In genomic region chr12:10613334-10614055, GRCh38 we compare ENCODE assay signal across 8 cellular contexts. TPM values are rescaled to one million over a fixed set of nuclear protein-coding genes. Genes with fewer than 3 reads are reported as not detected.
DNase-seq lines count a peak whose midpoint lies in the region; ATAC-seq and TF ChIP-seq lines count a peak whose summit lies in the region.

MAGOHB (minus strand) TSS chr12:10613609; CDS start chr12:10613532, 77 bp downstream.

- H3K27me3 ChIP-seq in A673 (replicated peaks; ENCODE audit: insufficient read depth, low read depth, low read length, poor library complexity) = no peaks in the 10 kb centered on the region
- no peaks in the 10 kb centered on the region for H3K27me3 ChIP-seq in breast epithelium
- H3K27me3 ChIP-seq in skeletal muscle tissue (ENCODE audit: control insufficient read depth in 3 of 3, insufficient read depth in 3 of 3, low read length in 3 of 3) = no peaks in the 10 kb centered on the region

- peak; percentile 98 for DNase-seq in A673 (ENCODE audit: low spot score)
- DNase-seq in NCI-H2196 treated with DMSO at 0.1 percent for 48 hours (lab: John Stamatoyannopoulos, UW; ENCODE audit: unreplicated experiment) = peak; percentile 48
- peak; percentile 92 to 97 for DNase-seq in breast epithelium (ENCODE audit: low spot score in 2 of 2)

- peak within 1 kb of the TSS; percentile 92 to 97 (median 94) for H3K9ac ChIP-seq in skeletal muscle tissue (ENCODE audit: low read depth in 1 of 3, low read length in 3 of 3)

- POLR2A ChIA-PET in A673 (lab: Charles Lee; ENCODE audit: low non-redundant PET) = no interaction called here

- BruUV-seq in A673 (replicated peaks; lab: Mats Ljungman, UMichigan) = TSS peak; percentile 100

- TF ChIP-seq POLR2A in breast epithelium (IDR thresholded peaks at IDR 0.05) = no peak

- CTCF ChIA-PET in A673 (lab: Charles Lee) = interaction anchor here (0.7 kb wide), 1 partner anchor 106 kb away, joined by 3 read pairs; no protein-coding TSS in a partner anchor

- H3K4me3 ChIP-seq in A673 (ENCODE audit: low read depth, low read length, poor library complexity, severe bottlenecking) (peak within 1 kb of the TSS; percentile 77), breast epithelium (peak within 1 kb of the TSS; percentile 73 to 94 (median 81)), iPS-18c (ENCODE audit: insufficient read depth, low read depth, low read length) (peak within 1 kb of the TSS; percentile 74), skeletal muscle tissue (ENCODE audit: low read length in 3 of 3) (peak within 1 kb of the TSS; percentile 92 to 95 (median 93))

- H3K4me1 ChIP-seq in A673 (ENCODE audit: insufficient read depth, low read length, poor library complexity, severe bottlenecking) (peaks cover 4% of the 10 kb centered on the region), breast epithelium (no peaks in the 10 kb centered on the region), skeletal muscle tissue (ENCODE audit: control insufficient read depth in 3 of 3, insufficient read depth in 3 of 3, low read length in 3 of 3) (peaks cover 9 to 19% (median 12%) of the 10 kb centered on the region in 3 donors)

- H3K36me3 ChIP-seq in A673 (ENCODE audit: insufficient read depth, low read length, poor library complexity, severe bottlenecking) (peaks cover 19% of the 10 kb centered on the region), breast epithelium (no peaks in the 10 kb centered on the region), skeletal muscle tissue (ENCODE audit: control insufficient read depth in 3 of 3, insufficient read depth in 3 of 3, low read length in 3 of 3) (peaks cover 0 to 13% (median 12%) of the 10 kb centered on the region in 3 donors)

- no peaks in the 10 kb centered on the region for H3K9me3 ChIP-seq in A673 (ENCODE audit: low read depth, low read length, poor library complexity, severe bottlenecking)
- H3K9me3 ChIP-seq in breast epithelium = no peaks in the 10 kb centered on the region
- H3K9me3 ChIP-seq in iPS-18c (ENCODE audit: control insufficient read depth, insufficient read depth, low read length) = no peaks in the 10 kb centered on the region
- H3K9me3 ChIP-seq in skeletal muscle tissue (ENCODE audit: control insufficient read depth in 3 of 3, low read length in 3 of 3) = no peaks in the 10 kb centered on the region

- no peak for TF ChIP-seq CTCF in A673 (conservative IDR thresholded peaks at IDR 0.05; ENCODE audit: low read depth, low read length)
- TF ChIP-seq CTCF in VCaP (conservative IDR thresholded peaks at IDR 0.05) = no peak
- TF ChIP-seq CTCF in breast epithelium (IDR thresholded peaks at IDR 0.05) = no peak

- H3K27ac ChIP-seq in A673 (ENCODE audit: low read depth, low read length, poor library complexity, severe bottlenecking) (peak within 1 kb of the TSS; percentile 90), VCaP (peak within 1 kb of the TSS; percentile 82), breast epithelium (peak within 1 kb of the TSS; percentile 93 to 96), skeletal muscle tissue (ENCODE audit: low read depth, low read length) (peak within 1 kb of the TSS; percentile 87)

- peak; percentile 85 for ATAC-seq in GM18870 (IDR thresholded peaks at IDR 0.05; ENCODE audit: unreplicated experiment)
- ATAC-seq in HG03135 (IDR thresholded peaks at IDR 0.05; ENCODE audit: unreplicated experiment) = peak; percentile 97

- intact Hi-C loops in A673 (cut with micrococcal nuclease; ENCODE audit: unreplicated experiment) = no loop called here
- intact Hi-C loops in breast epithelium (cut with DNase I; ENCODE audit: low total_unique reads) = no loop called here

RNA-seq across cellular contexts. Expression of gene MAGOHB, which starts in this region (rescaled TPM):
- 68.6 and 72.0 TPM in 2 replicates for total RNA-seq in A673 (2021)
- total RNA-seq in breast epithelium = 10 to 100 TPM; 10.9 to 34.1 (median 17.4) TPM
- 13.0 TPM for total RNA-seq in skeletal muscle tissue

Comparison
In these comparisons a context has a peak if more than half of its experiments do, and no peak if none do; other contexts are left out.
1. Peak in every context shown above with its lines: DNase-seq, ATAC-seq, H3K4me3 ChIP-seq and H3K27ac ChIP-seq.
2. DNase-seq: peak in every context shown above with its lines; median percentile 98 in A673; 94 in breast epithelium; 48 in NCI-H2196 treated with DMSO at 0.1 percent for 48 hours.